Comparison of ENCODE assay signal across 18 cellular contexts in genomic region chr3:181896605-181897004, GRCh38.
DNase-seq lines count a peak whose midpoint lies in the region; ATAC-seq and TF ChIP-seq lines count a peak whose summit lies in the region.
"Had no signal": no experiment of that assay in that cellular context is flagged by ENCODE, and none has a peak within 500 bp of the region (broad histone marks: within the 10 kb centered on the region; RNA-seq: fewer than 3 reads in every experiment).

No MANE protein-coding gene starts in this region.

- H3K9me3 Mint-ChIP-seq in CD4-positive, alpha-beta memory T cell, result peaks cover 0 to 2% (median 0%) of the 10 kb centered on the region in 8 donors
- H3K9me3 Mint-ChIP-seq: CD4-positive, alpha-beta T cell; H9 had no signal

- peak; percentile 32 for DNase-seq in DMS79 treated with DMSO at 0.1 percent for 48 hours (lab: John Stamatoyannopoulos, UW)
- DNase-seq in NCI-H1436 (lab: John Stamatoyannopoulos, UW), result peak; percentile 59
- peak; percentile 71 for DNase-seq in NCI-H69 (lab: John Stamatoyannopoulos, UW)
- DNase-seq in foreskin keratinocyte, result no peak
- no peak for DNase-seq in CD4-positive, alpha-beta memory T cell
- DNase-seq: CD4-positive, alpha-beta T cell; H9; NCI-H1105; NCI-H1694 treated with DMSO at 0.1 percent for 48 hours; NCI-H226; NCI-H526; Right ventricle myocardium superior had no signal

- H3K27me3 ChIP-seq in foreskin keratinocyte, result peaks cover 2% of the 10 kb centered on the region
- H3K27me3 ChIP-seq in CD4-positive, alpha-beta memory T cell (ENCODE audit: insufficient read depth, low read length), result no peaks in the 10 kb centered on the region

- H3K4me1 Mint-ChIP-seq in CD4-positive, alpha-beta memory T cell, result no peaks in the 10 kb centered on the region

- no peak overlapping the region for H3K27ac ChIP-seq in foreskin keratinocyte
- no peak overlapping the region for H3K27ac ChIP-seq in CD4-positive, alpha-beta memory T cell (ENCODE audit: low read depth, low read length)
- H3K27ac ChIP-seq: A549, SK-N-MC had no signal

- no peak for TF ChIP-seq CTCF in foreskin keratinocyte (conservative IDR thresholded peaks at IDR 0.05)

- H3K9me3 ChIP-seq in CD4-positive, alpha-beta memory T cell (ENCODE audit: control insufficient read depth in 1 of 2, low read length in 2 of 2), result no peaks in the 10 kb centered on the region
- H3K9me3 ChIP-seq: A549 had no signal

- no peaks in the 10 kb centered on the region for H3K36me3 ChIP-seq in CD4-positive, alpha-beta memory T cell (ENCODE audit: insufficient read depth, low read length)

- no peaks in the 10 kb centered on the region for H3K27me3 Mint-ChIP-seq in CD4-positive, alpha-beta memory T cell
- H3K27me3 Mint-ChIP-seq: CD4-positive, alpha-beta T cell had no signal

- intact Hi-C loops in CD4-positive, alpha-beta memory T cell (cut with micrococcal nuclease), result no loop called here

- no peak overlapping the region for H3K27ac Mint-ChIP-seq in CD4-positive, alpha-beta memory T cell
- H3K27ac Mint-ChIP-seq: CD4-positive, alpha-beta T cell had no signal

- no peaks in the 10 kb centered on the region for H3K36me3 Mint-ChIP-seq in CD4-positive, alpha-beta memory T cell

- POLR2A ChIA-PET in CD4-positive, alpha-beta memory T cell (lab: Charles Lee; ENCODE audit: partially characterized antibody), result no interaction called here

- ATAC-seq in GM21515 (IDR thresholded peaks at IDR 0.05; ENCODE audit: unreplicated experiment) (peak; percentile 31), foreskin keratinocyte (no peak), GM21717 (IDR thresholded peaks at IDR 0.05; ENCODE audit: unreplicated experiment) (no peak), GM21381 (IDR thresholded peaks at IDR 0.05; ENCODE audit: unreplicated experiment) (no peak)
- ATAC-seq: A549, K562 had no signal

- no peak overlapping the region for H3K4me3 Mint-ChIP-seq in CD4-positive, alpha-beta memory T cell
- H3K4me3 Mint-ChIP-seq: CD4-positive, alpha-beta T cell; H9 had no signal

- no peaks in the 10 kb centered on the region for H3K4me1 ChIP-seq in foreskin keratinocyte
- no peaks in the 10 kb centered on the region for H3K4me1 ChIP-seq in CD4-positive, alpha-beta memory T cell (ENCODE audit: insufficient read depth, low read length)
- H3K4me1 ChIP-seq: A549 had no signal

- CTCF ChIA-PET in CD4-positive, alpha-beta memory T cell (lab: Charles Lee; ENCODE audit: partially characterized antibody), result no interaction called here

- no peak overlapping the region for H3K4me3 ChIP-seq in CD4-positive, alpha-beta memory T cell (ENCODE audit: low read length in 2 of 2)
- H3K4me3 ChIP-seq: A549, K562, SK-N-MC had no signal

Comparison
In these comparisons a context has a peak if more than half of its experiments do, and no peak if none do; other contexts are left out.
1. DNase-seq: peak in DMS79 treated with DMSO at 0.1 percent for 48 hours (single experiment), NCI-H1436 (single experiment) and NCI-H69 (single experiment); none in foreskin keratinocyte (0 of 2) and CD4-positive, alpha-beta memory T cell (0 of 5).